Comparison of ENCODE assay signal across 8 cellular contexts in genomic region chr17:19648475-19649406, GRCh38. TPM values are rescaled to one million over a fixed set of nuclear protein-coding genes. Genes with fewer than 3 reads are reported as not detected.
DNase-seq lines count a peak whose midpoint lies in the region; ATAC-seq and TF ChIP-seq lines count a peak whose summit lies in the region.

Gene ALDH3A2, plus strand, starts transcription at chr17:19648751. Its CDS starts 221 bp downstream, at chr17:19648972.

- peak; percentile 94 for ATAC-seq in GM21825 (IDR thresholded peaks at IDR 0.05; ENCODE audit: unreplicated experiment)

- H3K9me3 ChIP-seq in Karpas-422 (ENCODE audit: low read length): no peaks in the 10 kb centered on the region
- no peaks in the 10 kb centered on the region for H3K9me3 ChIP-seq in esophagus muscularis mucosa

- no peaks in the 10 kb centered on the region for H3K79me2 ChIP-seq in Karpas-422 (ENCODE audit: low read length)

- peak; percentile 93 for DNase-seq in EH (ENCODE audit: low read depth)
- DNase-seq in Karpas-422: peak; percentile 83
- DNase-seq in RPMI7951 (ENCODE audit: low read depth): peak; percentile 91
- DNase-seq in activated T-helper 1 cell treated with Interleukin-2 at 50 U/mL for 16 hours (ENCODE audit: low read depth): peak; percentile 87
- DNase-seq in esophagus muscularis mucosa (ENCODE audit: extremely low spot score): peak; percentile 99
- peak; percentile 96 for DNase-seq in myocyte (ENCODE audit: low read depth)
- peak; percentile 88 to 93 for DNase-seq in stimulated activated CD8-positive, alpha-beta memory T cell treated with anti-CD3 and anti-CD28 coated beads, Interleukin-7, amount 100 ng/mL, for 48 hours (ENCODE audit: extremely low read depth in 1 of 2, low read depth in 1 of 2)

- H3K4me2 ChIP-seq in Karpas-422 (ENCODE audit: low read depth, low read length, poor library complexity, severe bottlenecking): peak within 1 kb of the TSS; percentile 69

- no peaks in the 10 kb centered on the region for H3K9me2 ChIP-seq in Karpas-422 (replicated peaks; ENCODE audit: insufficient read depth, low read length)

- H3K9ac ChIP-seq in Karpas-422 (ENCODE audit: low read length): peak within 1 kb of the TSS; percentile 64

- 0 out of 2 replicates have a peak, but pooled peaks cover 2% of the 10 kb centered on the region for H4K20me1 ChIP-seq in Karpas-422 (ENCODE audit: insufficient read depth, low read depth, low read length)

- H3K4me3 ChIP-seq in Karpas-422 (ENCODE audit: low read length) (peak within 1 kb of the TSS; percentile 64), esophagus muscularis mucosa (peak within 1 kb of the TSS; percentile 73 to 91 (median 78))

- intact Hi-C loops in esophagus muscularis mucosa (cut with DNase I): loop anchor here (5.0 to 10.0 kb wide), 5 partner anchors 64 to 271 kb away; partner anchors contain the start of gene MAPK7

- H3K4me1 ChIP-seq in Karpas-422 (ENCODE audit: low read length) (peaks cover 18% of the 10 kb centered on the region), esophagus muscularis mucosa (peaks cover 35 to 74% (median 69%) of the 10 kb centered on the region in 4 donors)

- 1% methylated on average over 36 of the region's 73 CpGs for WGBS in esophagus muscularis mucosa

- H3K36me3 ChIP-seq in Karpas-422 (ENCODE audit: insufficient read depth, low read length) (no peaks in the 10 kb centered on the region), esophagus muscularis mucosa (peaks cover 5 to 12% (median 9%) of the 10 kb centered on the region in 4 donors)

- peak in 2 of 3 experiments; percentile 24 to 39 for TF ChIP-seq CTCF in esophagus muscularis mucosa (IDR thresholded peaks at IDR 0.05)

- peak; percentile 87 for TF ChIP-seq POLR2A in esophagus muscularis mucosa (IDR thresholded peaks at IDR 0.05; ENCODE audit: low read depth)

- no peak within 1 kb of the TSS for H3K27ac ChIP-seq in Karpas-422 (ENCODE audit: low read length)
- H3K27ac ChIP-seq in esophagus muscularis mucosa (replicated peaks in 1 of 4): peak within 1 kb of the TSS; percentile 96 to 98 (median 98)

- H3K27me3 ChIP-seq in Karpas-422 (ENCODE audit: low read length) (no peaks in the 10 kb centered on the region), esophagus muscularis mucosa (no peaks in the 10 kb centered on the region)

- peak within 1 kb of the TSS; percentile 90 for H2AFZ ChIP-seq in Karpas-422 (ENCODE audit: low read length)

- no peak for TF ChIP-seq EP300 in esophagus muscularis mucosa (IDR thresholded peaks at IDR 0.05)

RNA-seq across cellular contexts. Expression of gene ALDH3A2, which starts in this region (rescaled TPM):
- total RNA-seq in Karpas-422 (2014; rRNA removed; shearing (Covaris generic); ENCODE audit: low replicate concordance): 2.0 and 7.5 TPM in 2 replicates
- total RNA-seq in RPMI7951 (2014; rRNA removed; shearing (Covaris generic)): 44.2 and 68.1 TPM in 2 replicates
- total RNA-seq in esophagus muscularis mucosa (100 to 1,000 TPM; 104 to 182 (median 115) TPM), myocyte (102 and 137 TPM in 2 replicates)
- 41.3 TPM for polyA plus RNA-seq in myocyte (2012)
